In genomic region chr2:212940816-212941215, GRCh38 we compare ENCODE assay signal across 9 cellular contexts.
A peak's percentile ranks its signal among the peaks of the same experiment; 100 is the strongest.
DNase-seq lines count a peak whose midpoint lies in the region; ATAC-seq and TF ChIP-seq lines count a peak whose summit lies in the region.
"Had no signal": no experiment of that assay in that cellular context is flagged by ENCODE, and none has a peak within 500 bp of the region (broad histone marks: within the 10 kb centered on the region; RNA-seq: fewer than 3 reads in every experiment).

No MANE protein-coding gene starts in this region.

- H3K27ac ChIP-seq in 22Rv1 (peak overlapping the region; percentile 71), iPS-18a (ENCODE audit: low read length) (peak overlapping the region; percentile 9)
- H3K27ac ChIP-seq: BLaER1 had no signal

- H3K36me3 Mint-ChIP-seq in activated CD4-positive, alpha-beta memory T cell treated with anti-CD3 and anti-CD28 coated beads, Interleukin-2, amount 10 ng/mL, durations not matched to agents 7 days and 5 days (ENCODE audit: low read depth): no peaks in the 10 kb centered on the region

- CTCF ChIA-PET in activated CD4-positive, alpha-beta memory T cell treated with anti-CD3 and anti-CD28 coated beads, Interleukin-2, amount 10 ng/mL, durations not matched to agents 7 days and 5 days (lab: Charles Lee): no interaction called here

- no peak overlapping the region for H3K9ac ChIP-seq in iPS-18a (ENCODE audit: low read length)
- H3K9ac ChIP-seq: BLaER1 had no signal

- no peaks in the 10 kb centered on the region for H3K36me3 ChIP-seq in iPS-18a (ENCODE audit: control insufficient read depth, low read depth, low read length)
- H3K36me3 ChIP-seq: BLaER1 had no signal

- ATAC-seq in GM19452 (IDR thresholded peaks at IDR 0.05; ENCODE audit: unreplicated experiment) (no peak), HG03565 (IDR thresholded peaks at IDR 0.05; ENCODE audit: unreplicated experiment) (no peak)

- H3K9me3 Mint-ChIP-seq in activated CD4-positive, alpha-beta memory T cell treated with anti-CD3 and anti-CD28 coated beads, Interleukin-2, amount 10 ng/mL, durations not matched to agents 7 days and 5 days: peaks cover 5% of the 10 kb centered on the region

- peak; percentile 78 for DNase-seq in LoVo (ENCODE audit: low spot score)
- DNase-seq in SHP77 treated with DMSO at 0.1 percent for 48 hours (lab: John Stamatoyannopoulos, UW): peak; percentile 74
- no peak for DNase-seq in NCI-H226
- DNase-seq in activated CD4-positive, alpha-beta memory T cell treated with anti-CD3 and anti-CD28 coated beads, Interleukin-2, amount 10 ng/mL, durations not matched to agents 7 days and 5 days: no peak

- no peaks in the 10 kb centered on the region for H3K27me3 Mint-ChIP-seq in activated CD4-positive, alpha-beta memory T cell treated with anti-CD3 and anti-CD28 coated beads, Interleukin-2, amount 10 ng/mL, durations not matched to agents 7 days and 5 days

- H3K27ac Mint-ChIP-seq in activated CD4-positive, alpha-beta memory T cell treated with anti-CD3 and anti-CD28 coated beads, Interleukin-2, amount 10 ng/mL, durations not matched to agents 7 days and 5 days: no peak overlapping the region

- no peak overlapping the region for H3K4me3 Mint-ChIP-seq in activated CD4-positive, alpha-beta memory T cell treated with anti-CD3 and anti-CD28 coated beads, Interleukin-2, amount 10 ng/mL, durations not matched to agents 7 days and 5 days

- no peaks in the 10 kb centered on the region for H3K9me3 ChIP-seq in iPS-18a (ENCODE audit: control insufficient read depth, low read depth, low read length)
- H3K9me3 ChIP-seq: BLaER1 had no signal

- H3K27me3 ChIP-seq in iPS-18a (ENCODE audit: control insufficient read depth, insufficient read depth, low read length): no peaks in the 10 kb centered on the region
- H3K27me3 ChIP-seq: BLaER1 had no signal

- peaks cover 3% of the 10 kb centered on the region for H3K4me1 Mint-ChIP-seq in activated CD4-positive, alpha-beta memory T cell treated with anti-CD3 and anti-CD28 coated beads, Interleukin-2, amount 10 ng/mL, durations not matched to agents 7 days and 5 days

- POLR2A ChIA-PET in activated CD4-positive, alpha-beta memory T cell treated with anti-CD3 and anti-CD28 coated beads, Interleukin-2, amount 10 ng/mL, durations not matched to agents 7 days and 5 days (lab: Charles Lee): interaction anchor here (1.7 kb wide), 1 partner anchor 11 kb away, joined by 3 read pairs; no protein-coding TSS in a partner anchor

- peak overlapping the region; percentile 14 for H3K4me3 ChIP-seq in iPS-18a (ENCODE audit: low read length)
- H3K4me3 ChIP-seq: BLaER1 had no signal

- peaks cover 23% of the 10 kb centered on the region for H3K4me1 ChIP-seq in iPS-18a (ENCODE audit: control insufficient read depth, low read depth, low read length)
- H3K4me1 ChIP-seq: BLaER1 had no signal

- TF ChIP-seq CTCF in 22Rv1 (IDR thresholded peaks at IDR 0.05): no peak

Comparison
In these comparisons a context has a peak if more than half of its experiments do, and no peak if none do; other contexts are left out.
1. DNase-seq: peak in LoVo (single experiment) and SHP77 treated with DMSO at 0.1 percent for 48 hours (single experiment); none in NCI-H226 (single experiment) and activated CD4-positive, alpha-beta memory T cell treated with anti-CD3 and anti-CD28 coated beads, Interleukin-2, amount 10 ng/mL, durations not matched to agents 7 days and 5 days (single experiment).